In the genomic region with DNA sequence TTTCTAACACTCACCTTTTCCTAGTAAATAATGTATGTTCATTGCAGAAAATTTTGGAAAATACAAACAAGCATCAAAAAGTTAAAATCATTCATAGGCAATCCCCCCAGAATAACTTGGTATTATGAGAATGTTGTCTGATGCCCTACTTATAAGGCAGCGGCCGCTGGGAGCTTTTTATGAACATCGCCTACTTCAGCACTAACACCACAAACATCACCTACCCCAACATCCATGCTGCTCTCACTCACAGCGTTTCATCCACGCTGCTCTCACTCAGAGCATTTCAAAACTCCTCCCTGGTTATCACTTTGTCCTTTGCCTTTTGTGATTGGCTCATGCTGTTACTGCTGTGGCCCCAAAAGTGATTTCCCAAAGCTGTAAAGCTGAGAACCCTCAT, we compare ENCODE assay signal across 24 cellular contexts. TPM values are rescaled to one million over a fixed set of nuclear protein-coding genes. Genes with fewer than 3 reads are reported as not detected.
DNase-seq lines count a peak whose midpoint lies in the region; ATAC-seq and TF ChIP-seq lines count a peak whose summit lies in the region.
"Had no signal": no experiment of that assay in that cellular context is flagged by ENCODE, and none has a peak within 500 bp of the region (broad histone marks: within the 10 kb centered on the region; RNA-seq: fewer than 3 reads in every experiment).

No MANE protein-coding gene starts in this region.

- peaks cover 27% of the 10 kb centered on the region for H3K4me1 Mint-ChIP-seq in activated naive CD8-positive, alpha-beta T cell (ENCODE audit: low read depth)
- peaks cover 26% of the 10 kb centered on the region for H3K4me1 Mint-ChIP-seq in activated naive CD8-positive, alpha-beta T cell treated with anti-CD3 and anti-CD28 coated beads, Interleukin-2, amount 50 U/mL, for 24 hours
- H3K4me1 Mint-ChIP-seq: central memory CD8-positive, alpha-beta T cell had no signal

- no peaks in the 10 kb centered on the region for H3K27me3 ChIP-seq in RWPE2 (ENCODE audit: insufficient read depth, poor library complexity, severe bottlenecking)
- no peaks in the 10 kb centered on the region for H3K27me3 ChIP-seq in ovary
- H3K27me3 ChIP-seq: ascending aorta, BLaER1 had no signal

- no peak overlapping the region for H3K4me3 Mint-ChIP-seq in activated naive CD8-positive, alpha-beta T cell
- H3K4me3 Mint-ChIP-seq in activated naive CD8-positive, alpha-beta T cell treated with anti-CD3 and anti-CD28 coated beads, Interleukin-2, amount 50 U/mL, for 24 hours, result no peak overlapping the region
- H3K4me3 Mint-ChIP-seq: activated T-helper 1 cell treated with anti-CD3 and anti-CD28 coated beads, Interleukin-12 subunit alpha, Interleukin-12 subunit beta, Interleukin-2, Interleukin-4 antibody, amounts not matched to agents 30 ng/mL and 10 ng/mL and 1 ng/mL, durations not matched to agents 14 hours and 24 hours and 36 hours; central memory CD8-positive, alpha-beta T cell; naive thymus-derived CD8-positive, alpha-beta T cell; T-helper 2 cell treated with Interferon-gamma antibody and Interleukin-4, amounts not matched to agents 5 μg/mL and 100 μg/mL, for 36 hours had no signal

- H3K27ac Mint-ChIP-seq in activated naive CD8-positive, alpha-beta T cell, result peak overlapping the region; percentile 75
- no peak overlapping the region for H3K27ac Mint-ChIP-seq in activated naive CD8-positive, alpha-beta T cell treated with anti-CD3 and anti-CD28 coated beads, Interleukin-2, amount 50 U/mL, for 24 hours
- H3K27ac Mint-ChIP-seq: activated T-helper 1 cell treated with anti-CD3 and anti-CD28 coated beads, Interleukin-12 subunit alpha, Interleukin-12 subunit beta, Interleukin-2, Interleukin-4 antibody, amounts not matched to agents 30 ng/mL and 10 ng/mL and 1 ng/mL, durations not matched to agents 14 hours and 24 hours and 36 hours; naive thymus-derived CD8-positive, alpha-beta T cell; T-helper 2 cell treated with Interferon-gamma antibody and Interleukin-4, amounts not matched to agents 5 μg/mL and 100 μg/mL, for 36 hours had no signal

- intact Hi-C loops in ovary (cut with DNase I), result no loop called here

- 81 to 85% (median 85%) methylated on average over 5 of the region's 5 CpGs for WGBS in ovary, 3 donors

- peaks cover 19% of the 10 kb centered on the region for H3K27me3 Mint-ChIP-seq in activated naive CD8-positive, alpha-beta T cell
- peaks cover 66% of the 10 kb centered on the region for H3K27me3 Mint-ChIP-seq in activated naive CD8-positive, alpha-beta T cell treated with anti-CD3 and anti-CD28 coated beads, Interleukin-2, amount 50 U/mL, for 24 hours

- H3K9me3 ChIP-seq in RWPE2 (ENCODE audit: severe bottlenecking), result no peaks in the 10 kb centered on the region
- H3K9me3 ChIP-seq in ovary, result no peaks in the 10 kb centered on the region
- H3K9me3 ChIP-seq: ascending aorta, BLaER1, Caco-2, left ventricle myocardium inferior had no signal

- H3K36me3 Mint-ChIP-seq in activated naive CD8-positive, alpha-beta T cell, result no peaks in the 10 kb centered on the region
- H3K36me3 Mint-ChIP-seq in activated naive CD8-positive, alpha-beta T cell treated with anti-CD3 and anti-CD28 coated beads, Interleukin-2, amount 50 U/mL, for 24 hours (ENCODE audit: low read depth), result no peaks in the 10 kb centered on the region
- H3K36me3 Mint-ChIP-seq: naive thymus-derived CD8-positive, alpha-beta T cell had no signal

- H3K4me3 ChIP-seq in RWPE2 (ENCODE audit: severe bottlenecking) (no peak overlapping the region), ovary (no peak overlapping the region)
- H3K4me3 ChIP-seq: ascending aorta, BLaER1, left ventricle myocardium inferior, skin epidermis had no signal

- H3K36me3 ChIP-seq in RWPE2 (ENCODE audit: low read depth), result no peaks in the 10 kb centered on the region
- no peaks in the 10 kb centered on the region for H3K36me3 ChIP-seq in ovary
- H3K36me3 ChIP-seq: ascending aorta, BLaER1, left ventricle myocardium inferior had no signal

- no peaks in the 10 kb centered on the region for H3K9me3 Mint-ChIP-seq in activated naive CD8-positive, alpha-beta T cell (ENCODE audit: low read depth)
- no peaks in the 10 kb centered on the region for H3K9me3 Mint-ChIP-seq in activated naive CD8-positive, alpha-beta T cell treated with anti-CD3 and anti-CD28 coated beads, Interleukin-2, amount 50 U/mL, for 24 hours
- H3K9me3 Mint-ChIP-seq: activated T-helper 1 cell treated with anti-CD3 and anti-CD28 coated beads, Interleukin-12 subunit alpha, Interleukin-12 subunit beta, Interleukin-2, Interleukin-4 antibody, amounts not matched to agents 30 ng/mL and 10 ng/mL and 1 ng/mL, durations not matched to agents 14 hours and 24 hours and 36 hours; central memory CD8-positive, alpha-beta T cell; stimulated activated naive CD8-positive, alpha-beta T cell treated with anti-CD3 and anti-CD28 coated beads, Interleukin-15, Interleukin-2, amounts not matched to agents 100 ng/mL and 50 ng/mL, for 24 hours; T-helper 2 cell treated with Interferon-gamma antibody and Interleukin-4, amounts not matched to agents 5 μg/mL and 100 μg/mL, for 36 hours had no signal

- no peak for TF ChIP-seq POLR2A in ovary (IDR thresholded peaks at IDR 0.05)

- TF ChIP-seq EP300 in ovary (IDR thresholded peaks at IDR 0.05), result no peak

- H3K4me1 ChIP-seq in RWPE2 (ENCODE audit: insufficient read depth, poor library complexity, severe bottlenecking), result peaks cover 24% of the 10 kb centered on the region
- H3K4me1 ChIP-seq in ovary (ENCODE audit: insufficient read depth), result no peaks in the 10 kb centered on the region
- H3K4me1 ChIP-seq: ascending aorta, Caco-2, left ventricle myocardium inferior had no signal

- no peak for TF ChIP-seq CTCF in RWPE2 (IDR thresholded peaks at IDR 0.05; ENCODE audit: poor library complexity, severe bottlenecking)
- no peak for TF ChIP-seq CTCF in ovary (IDR thresholded peaks at IDR 0.05)

- H3K27ac ChIP-seq in RWPE2 (ENCODE audit: poor library complexity, severe bottlenecking), result peak overlapping the region; percentile 94
- H3K27ac ChIP-seq in epithelial cell of prostate, result peak overlapping the region; percentile 92
- no peak overlapping the region for H3K27ac ChIP-seq in ovary
- H3K27ac ChIP-seq: ascending aorta, BLaER1, left ventricle myocardium inferior had no signal

- ATAC-seq in activated naive CD8-positive, alpha-beta T cell treated with anti-CD3 and anti-CD28 coated beads, Interleukin-2, amount 50 U/mL, for 24 hours, result no peak
- no peak for ATAC-seq in RWPE2 (ENCODE audit: low read depth)
- no peak for ATAC-seq in GM19397 (IDR thresholded peaks at IDR 0.05; ENCODE audit: unreplicated experiment)
- ATAC-seq: naive thymus-derived CD8-positive, alpha-beta T cell; Right ventricle myocardium inferior had no signal

- DNase-seq in activated naive CD8-positive, alpha-beta T cell treated with anti-CD3 and anti-CD28 coated beads, Interleukin-2, amount 50 U/mL, for 24 hours, result no peak
- DNase-seq in RWPE2 (ENCODE audit: low spot score) (no peak), epithelial cell of prostate (ENCODE audit: low read depth, low spot score) (no peak), MV-4-11 (lab: John Stamatoyannopoulos, UW) (no peak), HK-2 (ENCODE audit: unreplicated experiment) (no peak), ovary (no peak)
- DNase-seq: Caco-2; DND-41; glutamatergic neuron; Karpas-422; left ventricle myocardium inferior; naive thymus-derived CD8-positive, alpha-beta T cell; NCI-H1436 treated with DMSO at 0.1 percent for 48 hours; occipital lobe had no signal

RNA-seq across cellular contexts. Expression of gene SHC3, which starts 25.4 kb away (rescaled TPM):
- total RNA-seq in ovary, result 1 to 10 TPM in 1 of 7 donors, under 1 TPM in 6; 0.12 to 1.0 (median 0.46) TPM
- under 1 TPM; 0.05 to 1.00 TPM for polyA plus RNA-seq in ovary
- total RNA-seq: activated T-helper 1 cell treated with anti-CD3 and anti-CD28 coated beads, Interleukin-12 subunit alpha, Interleukin-12 subunit beta, Interleukin-2, Interleukin-4 antibody, amounts not matched to agents 30 ng/mL and 10 ng/mL and 1 ng/mL, durations not matched to agents 14 hours and 24 hours and 36 hours had no signal
- polyA plus RNA-seq: naive thymus-derived CD8-positive, alpha-beta T cell had no signal

Comparison
In these comparisons a context has a peak if more than half of its experiments do, and no peak if none do; other contexts are left out.
1. H3K27ac ChIP-seq: peak in RWPE2 (single experiment) and epithelial cell of prostate (single experiment); none in ovary (0 of 2).